ENCODE assay signal across 8 cellular contexts in the genomic region with DNA sequence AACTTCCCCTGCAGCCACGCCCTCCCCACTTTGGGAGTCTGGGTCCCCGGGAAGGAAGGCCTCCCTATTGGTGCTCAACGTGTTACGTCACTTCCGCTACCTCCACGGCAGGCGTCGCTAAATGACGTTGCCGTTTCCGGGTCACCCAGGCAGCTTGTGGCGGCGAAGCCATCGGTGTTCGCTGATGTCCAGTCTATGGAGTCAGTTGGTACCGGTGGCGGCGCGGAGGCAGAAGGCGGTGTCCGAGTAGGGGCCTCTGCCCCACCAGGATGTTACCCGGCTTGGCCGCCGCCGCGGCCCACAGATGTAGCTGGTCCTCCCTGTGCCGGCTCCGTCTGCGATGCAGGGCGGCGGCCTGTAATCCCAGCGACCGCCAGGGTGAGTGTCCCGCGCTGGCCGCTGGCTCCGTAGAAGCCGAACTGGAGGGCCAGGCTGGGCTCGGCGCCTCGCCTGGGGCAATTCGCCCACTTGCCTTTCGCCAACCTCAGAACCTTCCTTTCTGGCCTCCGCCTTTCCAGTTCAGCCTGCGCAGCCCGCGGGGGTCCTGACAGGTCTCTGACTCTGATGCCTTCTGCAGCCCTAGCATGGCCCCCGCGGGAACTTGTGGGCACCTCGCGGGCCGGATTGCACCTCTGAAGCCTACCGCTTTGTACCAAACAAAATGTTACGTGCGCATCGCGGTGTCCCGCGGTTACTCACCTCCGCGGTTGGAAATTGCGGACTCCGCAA. TPM values are rescaled to one million over a fixed set of nuclear protein-coding genes. Genes with fewer than 3 reads are reported as not detected.
DNase-seq lines count a peak whose midpoint lies in the region; ATAC-seq and TF ChIP-seq lines count a peak whose summit lies in the region.

A gene (plus strand): TSS at position 148 of the 729 bp plus-strand sequence. CDS start 122 bp downstream, at position 270.

- H3K4me3 Mint-ChIP-seq in activated T-helper 17 cell treated with anti-CD3 and anti-CD28 coated beads, Interleukin-2, amount 50 U/mL, for 72 hours, result peak within 1 kb of the TSS; percentile 93
- peak within 1 kb of the TSS; percentile 98 for H3K4me3 Mint-ChIP-seq in natural killer cell

- H3K4me1 Mint-ChIP-seq in activated T-helper 17 cell treated with anti-CD3 and anti-CD28 coated beads, Interleukin-2, amount 50 U/mL, for 72 hours, result peaks cover 7% of the 10 kb centered on the region
- H3K4me1 Mint-ChIP-seq in natural killer cell, result peaks cover 23 to 24% of the 10 kb centered on the region in 2 donors

- H3K4me3 ChIP-seq in LNCaP clone FGC (ENCODE audit: low read depth, low read length), result peak within 1 kb of the TSS; percentile 78

- H3K27ac Mint-ChIP-seq in activated T-helper 17 cell treated with anti-CD3 and anti-CD28 coated beads, Interleukin-2, amount 50 U/mL, for 72 hours, result peak within 1 kb of the TSS; percentile 91
- peak within 1 kb of the TSS; percentile 97 to 98 for H3K27ac Mint-ChIP-seq in natural killer cell

- POLR2A ChIA-PET in RWPE1 (lab: Yijun Ruan, JAX; ENCODE audit: low non-redundant PET), result interaction anchor here (0.7 kb wide), 1 partner anchor 335 kb away, joined by 3 read pairs; no protein-coding TSS in a partner anchor

- CTCF ChIA-PET in RWPE1 (lab: Yijun Ruan, JAX), result interaction anchor here (0.6 kb wide), 3 partner anchors 63 to 1770 kb away, joined by 3 to 4 read pairs (median 4); no protein-coding TSS in a partner anchor

- H3K36me3 Mint-ChIP-seq in activated T-helper 17 cell treated with anti-CD3 and anti-CD28 coated beads, Interleukin-2, amount 50 U/mL, for 72 hours (ENCODE audit: low read depth), result peaks cover 29% of the 10 kb centered on the region
- H3K36me3 Mint-ChIP-seq in natural killer cell, result no peaks in the 10 kb centered on the region

- intact Hi-C loops in natural killer cell (cut with micrococcal nuclease), result loop anchor here (2.0 kb wide), 1 partner anchor 52 kb away; no protein-coding TSS in a partner anchor

- H3K27me3 Mint-ChIP-seq in activated T-helper 17 cell treated with anti-CD3 and anti-CD28 coated beads, Interleukin-2, amount 50 U/mL, for 72 hours, result no peaks in the 10 kb centered on the region
- H3K27me3 Mint-ChIP-seq in natural killer cell (ENCODE audit: low read depth in 2 of 2), result peaks cover 0 to 3% of the 10 kb centered on the region in 2 donors

- TF ChIP-seq CTCF in LNCaP clone FGC (IDR thresholded peaks at IDR 0.05; ENCODE audit: control insufficient read depth, extremely low read depth, insufficient read depth) (peak; percentile 12; the same call in 1 of the 2 replicates), RWPE1 (conservative IDR thresholded peaks at IDR 0.05; ENCODE audit: low read depth) (no peak; the same call in 1 of the 2 replicates), natural killer cell (IDR thresholded peaks at IDR 0.05) (peak; percentile 33)

- peak within 1 kb of the TSS; percentile 76 for H3K27ac ChIP-seq in RWPE1

- peak; percentile 98 for ATAC-seq in activated T-helper 17 cell treated with anti-CD3 and anti-CD28 coated beads, Interleukin-2, amount 50 U/mL, for 72 hours (replicated peaks)
- ATAC-seq in natural killer cell, result peak; percentile 94 to 98 (median 96)

- DNase-seq in ELR (ENCODE audit: low read depth) (peak; percentile 93), H4 (ENCODE audit: low spot score) (peak; percentile 98), LNCaP clone FGC (ENCODE audit: low read depth) (peak; percentile 92), RWPE1 (ENCODE audit: low spot score) (peak; percentile 97), fibroblast of peridontal ligament (ENCODE audit: extremely low read depth) (peak; percentile 93), natural killer cell (peak; percentile 87)
- peak; percentile 94 for DNase-seq in stimulated activated naive CD4-positive, alpha-beta T cell treated with Interleukin-2 at 50 U/mL for 16 hours (lab: John Stamatoyannopoulos, UW)

- H3K9me3 Mint-ChIP-seq in activated T-helper 17 cell treated with anti-CD3 and anti-CD28 coated beads, Interleukin-2, amount 50 U/mL, for 72 hours, result no peaks in the 10 kb centered on the region
- no peaks in the 10 kb centered on the region for H3K9me3 Mint-ChIP-seq in natural killer cell

RNA-seq across cellular contexts. Expression of the gene that starts here (rescaled TPM):
- total RNA-seq in H4 (2014; rRNA removed; shearing (Covaris generic)), result 75.6 and 75.9 TPM in 2 replicates
- 10 to 100 TPM; 45.6 to 45.7 TPM for total RNA-seq in activated T-helper 17 cell treated with anti-CD3 and anti-CD28 coated beads, Interleukin-2, amount 50 U/mL, for 72 hours
- total RNA-seq in natural killer cell, result 10 to 100 TPM; 22.2 to 23.1 (median 22.8) TPM

Comparison
In these comparisons a context has a peak if more than half of its experiments do, and no peak if none do; other contexts are left out.
1. Peak in every context shown above with its lines: DNase-seq, ATAC-seq, H3K4me3 ChIP-seq and H3K27ac ChIP-seq.